1 cellular context compared by ENCODE assay signal in genomic region chr1:205054013-205054412, GRCh38.
TF ChIP-seq lines count a peak whose summit lies in the region.

No MANE protein-coding gene starts in this region.

TF ChIP-seq in GM23338, 12 proteins besides CTCF, POLR2A, EP300 and RAD21 (continued from another document):
- TF ChIP-seq ZNF462 (CRISPR knock-in tag; IDR thresholded peaks at IDR 0.05) (no peak), EZH2phosphoT487 (IDR thresholded peaks at IDR 0.05; ENCODE audit: unreplicated experiment) (no peak), NANOG (IDR thresholded peaks at IDR 0.05; ENCODE audit: borderline replicate concordance) (no peak), ETS1 (IDR thresholded peaks at IDR 0.05) (no peak), CREB1 (CRISPR knock-in tag; IDR thresholded peaks at IDR 0.05; ENCODE audit: low read depth) (no peak), STAT1 (IDR thresholded peaks at IDR 0.05; ENCODE audit: unreplicated experiment) (no peak), EZH2 (IDR thresholded peaks at IDR 0.05; ENCODE audit: low read depth, unreplicated experiment) (no peak), JUNB (IDR thresholded peaks at IDR 0.05; ENCODE audit: unreplicated experiment) (no peak)
- TF ChIP-seq, protein P1, sequence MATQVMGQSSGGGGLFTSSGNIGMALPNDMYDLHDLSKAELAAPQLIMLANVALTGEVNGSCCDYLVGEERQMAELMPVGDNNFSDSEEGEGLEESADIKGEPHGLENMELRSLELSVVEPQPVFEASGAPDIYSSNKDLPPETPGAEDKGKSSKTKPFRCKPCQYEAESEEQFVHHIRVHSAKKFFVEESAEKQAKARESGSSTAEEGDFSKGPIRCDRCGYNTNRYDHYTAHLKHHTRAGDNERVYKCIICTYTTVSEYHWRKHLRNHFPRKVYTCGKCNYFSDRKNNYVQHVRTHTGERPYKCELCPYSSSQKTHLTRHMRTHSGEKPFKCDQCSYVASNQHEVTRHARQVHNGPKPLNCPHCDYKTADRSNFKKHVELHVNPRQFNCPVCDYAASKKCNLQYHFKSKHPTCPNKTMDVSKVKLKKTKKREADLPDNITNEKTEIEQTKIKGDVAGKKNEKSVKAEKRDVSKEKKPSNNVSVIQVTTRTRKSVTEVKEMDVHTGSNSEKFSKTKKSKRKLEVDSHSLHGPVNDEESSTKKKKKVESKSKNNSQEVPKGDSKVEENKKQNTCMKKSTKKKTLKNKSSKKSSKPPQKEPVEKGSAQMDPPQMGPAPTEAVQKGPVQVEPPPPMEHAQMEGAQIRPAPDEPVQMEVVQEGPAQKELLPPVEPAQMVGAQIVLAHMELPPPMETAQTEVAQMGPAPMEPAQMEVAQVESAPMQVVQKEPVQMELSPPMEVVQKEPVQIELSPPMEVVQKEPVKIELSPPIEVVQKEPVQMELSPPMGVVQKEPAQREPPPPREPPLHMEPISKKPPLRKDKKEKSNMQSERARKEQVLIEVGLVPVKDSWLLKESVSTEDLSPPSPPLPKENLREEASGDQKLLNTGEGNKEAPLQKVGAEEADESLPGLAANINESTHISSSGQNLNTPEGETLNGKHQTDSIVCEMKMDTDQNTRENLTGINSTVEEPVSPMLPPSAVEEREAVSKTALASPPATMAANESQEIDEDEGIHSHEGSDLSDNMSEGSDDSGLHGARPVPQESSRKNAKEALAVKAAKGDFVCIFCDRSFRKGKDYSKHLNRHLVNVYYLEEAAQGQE (IDR thresholded peaks at IDR 0.05; ENCODE audit: unreplicated experiment): no peak
TF ChIP-seq in GM23338: peak in this region for 0.
